22 cellular contexts compared by ENCODE assay signal in genomic region chrX:129403974-129404669, GRCh38.
"Had no signal": no experiment of that assay in that cellular context is flagged by ENCODE, and none has a peak within 500 bp of the region (broad histone marks: within the 10 kb centered on the region; RNA-seq: fewer than 3 reads in every experiment).

No MANE protein-coding gene starts in this region.

- H3K9me3 ChIP-seq: esophagus muscularis mucosa, gastrocnemius medialis, mucosa of descending colon, sigmoid colon, testis, uterus had no signal

- H3K4me3 ChIP-seq: dorsolateral prefrontal cortex, esophagus muscularis mucosa, gastrocnemius medialis, mucosa of descending colon, sigmoid colon, testis, uterus had no signal

- ATAC-seq: activated naive CD8-positive, alpha-beta T cell treated with anti-CD3 and anti-CD28 coated beads, Interleukin-2, amount 50 U/mL, for 24 hours; effector memory CD8-positive, alpha-beta T cell; gastrocnemius medialis; mucosa of descending colon; stimulated activated naive B cell treated with anti-CD40 and anti-IgM and Interleukin-4, amounts not matched to agents 10 μg/mL and 1 μg/mL and 100 μg/mL, for 72 hours had no signal

- DNase-seq: activated CD4-positive, alpha-beta memory T cell treated with anti-CD3 and anti-CD28 coated beads for 36 hours; activated CD4-positive, alpha-beta T cell treated with anti-CD3 and anti-CD28 coated beads for 48 hours; activated gamma-delta T cell; activated naive CD4-positive, alpha-beta T cell treated with anti-CD3 and anti-CD28 coated beads, Interleukin-2, amount 50 U/mL, for 16 hours; activated naive CD8-positive, alpha-beta T cell treated with anti-CD3 and anti-CD28 coated beads, Interleukin-2, amount 50 U/mL, for 24 hours; anterior cingulate cortex; central memory CD4-positive, alpha-beta T cell; dorsolateral prefrontal cortex; effector memory CD8-positive, alpha-beta T cell; gastrocnemius medialis; hippocampal formation; mucosa of descending colon; naive B cell; retina; sigmoid colon; stimulated activated CD4-positive, alpha-beta T cell treated with anti-CD3 and anti-CD28 coated beads, Interleukin-2, amount 100 ng/mL, for 48 hours; stimulated activated CD8-positive, alpha-beta memory T cell treated with anti-CD3 and anti-CD28 coated beads, Interleukin-4, amount 100 ng/mL, for 48 hours; stimulated activated naive B cell treated with anti-CD40 and anti-IgM and Interleukin-4, amounts not matched to agents 10 μg/mL and 1 μg/mL and 100 μg/mL, for 72 hours; T1000; testis; uterus had no signal

- H3K27me3 ChIP-seq: esophagus muscularis mucosa, gastrocnemius medialis, sigmoid colon, testis, uterus had no signal

- H3K27ac ChIP-seq: dorsolateral prefrontal cortex, esophagus muscularis mucosa, gastrocnemius medialis, sigmoid colon, testis, uterus had no signal

- H3K4me1 ChIP-seq: esophagus muscularis mucosa, gastrocnemius medialis, sigmoid colon, testis, uterus had no signal

- H3K36me3 ChIP-seq: esophagus muscularis mucosa, gastrocnemius medialis, sigmoid colon, uterus had no signal
